8 cellular contexts compared by ENCODE assay signal in the genomic region with DNA sequence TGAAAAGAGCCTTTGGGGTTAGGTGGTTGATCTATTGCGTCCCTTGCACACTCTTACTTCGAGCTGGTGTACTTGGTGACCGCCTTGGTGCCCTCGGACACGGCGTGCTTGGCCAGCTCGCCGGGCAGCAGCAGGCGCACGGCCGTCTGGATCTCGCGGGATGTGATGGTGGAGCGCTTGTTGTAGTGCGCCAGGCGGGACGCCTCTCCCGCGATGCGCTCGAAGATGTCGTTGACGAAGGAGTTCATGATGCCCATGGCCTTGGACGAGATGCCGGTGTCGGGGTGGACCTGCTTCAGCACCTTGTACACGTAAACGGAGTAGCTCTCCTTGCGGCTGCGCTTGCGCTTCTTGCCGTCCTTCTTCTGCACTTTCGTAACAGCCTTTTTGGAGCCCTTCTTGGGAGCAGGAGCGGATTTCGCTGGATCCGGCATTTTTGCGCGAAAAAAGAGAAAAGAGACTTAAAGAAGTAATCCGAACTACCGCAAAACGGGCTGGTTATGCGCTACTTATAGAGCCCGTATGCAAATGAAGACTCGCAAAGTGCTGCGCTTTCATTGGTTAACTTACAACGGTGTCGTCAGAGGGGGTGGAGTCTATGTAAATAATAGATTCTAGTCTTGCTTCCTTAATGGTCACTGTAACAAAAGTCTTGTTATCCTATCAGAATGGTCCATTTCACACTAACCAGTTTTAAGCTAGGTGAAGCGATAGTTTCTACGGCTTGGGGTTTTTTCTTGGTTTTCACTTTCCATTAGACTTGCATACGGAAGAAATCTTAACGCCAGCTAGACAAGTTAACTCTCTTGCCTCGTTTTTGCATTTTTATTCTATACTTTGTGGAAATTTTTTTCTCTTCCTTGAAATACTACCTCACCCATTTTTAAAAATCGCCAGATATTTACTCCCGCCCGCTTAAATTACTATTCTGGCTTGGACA. TPM values are rescaled to one million over a fixed set of nuclear protein-coding genes. Genes with fewer than 3 reads are reported as not detected.
DNase-seq lines count a peak whose midpoint lies in the region; ATAC-seq and TF ChIP-seq lines count a peak whose summit lies in the region.
"Not testable (repeated sequence)": the region's sequence is repeated elsewhere in the genome, so short reads cannot be mapped to it uniquely, and the experiment has no call there.

No MANE protein-coding gene starts in this region.

- DNase-seq in AG10803 (ENCODE audit: low read depth) (peak; percentile 92), NCI-H446 treated with DMSO at 0.1 percent for 48 hours (lab: John Stamatoyannopoulos, UW) (peak; percentile 98), cerebellar nuclear complex (lab: John Stamatoyannopoulos, UW) (peak; percentile 82 to 93), kidney epithelial cell (ENCODE audit: low read depth) (peak; percentile 69)
- DNase-seq in stimulated activated CD4-positive, alpha-beta T cell treated with anti-CD3 and anti-CD28 coated beads, Interleukin-15, amount 100 ng/mL, for 1 hour (ENCODE audit: low read depth in 1 of 2, low spot score in 1 of 2): peak; percentile 35 to 58

- ATAC-seq in GM19035 (IDR thresholded peaks at IDR 0.05; ENCODE audit: unreplicated experiment) (peak; percentile 81), HG03354 (IDR thresholded peaks at IDR 0.05; ENCODE audit: poor library complexity, severe bottlenecking, unreplicated experiment) (peak; percentile 80)
- ATAC-seq in activated CD4-positive, CD25-positive, alpha-beta regulatory T cell treated with anti-CD3 and anti-CD28 coated beads, Interleukin-2, amount 50 U/mL, for 24 hours: peak; percentile 92

- not testable (repeated sequence) for H3K36me3 ChIP-seq in kidney epithelial cell (ENCODE audit: control insufficient read depth, insufficient read depth, low read length)

- H3K4me3 ChIP-seq in AG10803 (ENCODE audit: low read length) (peak overlapping the region; percentile 61), kidney epithelial cell (ENCODE audit: low read depth, low read length) (peak overlapping the region; percentile 43)

- H3K27me3 ChIP-seq in kidney epithelial cell (ENCODE audit: control insufficient read depth, insufficient read depth, low read length): not testable (repeated sequence)

- not testable (repeated sequence) for TF ChIP-seq CTCF in AG10803 (conservative IDR thresholded peaks at IDR 0.05; ENCODE audit: low read length); kidney epithelial cell (IDR thresholded peaks at IDR 0.05; ENCODE audit: insufficient read depth, low read length, poor library complexity, severe bottlenecking)

RNA-seq across cellular contexts. Expression of gene FCGR1A, which starts 29.7 kb away (rescaled TPM):
- not detected in 2 replicates for total RNA-seq in kidney epithelial cell

Comparison
In these comparisons a context has a peak if more than half of its experiments do, and no peak if none do; other contexts are left out.
1. Peak in every context shown above with its lines: DNase-seq, ATAC-seq and H3K4me3 ChIP-seq.
2. DNase-seq: peak in every context shown above with its lines; median percentile 98 in NCI-H446 treated with DMSO at 0.1 percent for 48 hours; 92 in AG10803; 88 in cerebellar nuclear complex; 69 in kidney epithelial cell; 46 in stimulated activated CD4-positive, alpha-beta T cell treated with anti-CD3 and anti-CD28 coated beads, Interleukin-15, amount 100 ng/mL, for 1 hour.